Comparison of ENCODE assay signal across 8 cellular contexts in genomic region chr12:122980192-122981035, GRCh38. TPM values are rescaled to one million over a fixed set of nuclear protein-coding genes. Genes with fewer than 3 reads are reported as not detected.
DNase-seq lines count a peak whose midpoint lies in the region; ATAC-seq and TF ChIP-seq lines count a peak whose summit lies in the region.

Gene ARL6IP4, plus strand, starts transcription at chr12:122980681. Its CDS starts 459 bp downstream, at chr12:122981140.

- H3K36me3 ChIP-seq in mucosa of stomach (ENCODE audit: control insufficient read depth, insufficient read depth, low read length) = no peaks in the 10 kb centered on the region

- peaks cover 56% of the 10 kb centered on the region for H3K4me1 ChIP-seq in mucosa of stomach (ENCODE audit: control insufficient read depth, insufficient read depth, low read length)

- H3K4me3 ChIP-seq in AG04450 (ENCODE audit: low read depth, low read length) (peak within 1 kb of the TSS; percentile 90), mucosa of stomach (ENCODE audit: low read length) (peak within 1 kb of the TSS; percentile 93)

- TF ChIP-seq POLR2A in erythroblast (IDR thresholded peaks at IDR 0.05; ENCODE audit: low read length) = peak; percentile 70

- H3K9ac ChIP-seq in mucosa of stomach (ENCODE audit: low read length) = peak within 1 kb of the TSS; percentile 84

- TF ChIP-seq CTCF in AG04450 (IDR thresholded peaks at IDR 0.05; ENCODE audit: low read depth, low read length) = no peak

- peak within 1 kb of the TSS; percentile 75 for H3K27ac ChIP-seq in AG04450 (ENCODE audit: low read depth, low read length)

- CTCF ChIA-PET in AG04450 (lab: Charles Lee) = interaction anchor here (1.5 to 4.9 kb wide), 3 partner anchors 186 to 258 kb away, joined by 3 to 39 read pairs (median 11); no protein-coding TSS in a partner anchor

- H3K9me3 ChIP-seq in AG04450 (ENCODE audit: control insufficient read depth, insufficient read depth, low read length) (no peaks in the 10 kb centered on the region; the same call in 1 of the 2 replicates), mucosa of stomach (ENCODE audit: control insufficient read depth, low read length) (no peaks in the 10 kb centered on the region)

- H3K27me3 ChIP-seq in AG04450 (ENCODE audit: control insufficient read depth, insufficient read depth, low read length) (no peaks in the 10 kb centered on the region), mucosa of stomach (ENCODE audit: control insufficient read depth, insufficient read depth, low read length) (no peaks in the 10 kb centered on the region)

- POLR2A ChIA-PET in AG04450 (lab: Yijun Ruan, JAX) = interaction anchor here (1.2 to 2.1 kb wide), 2 partner anchors 63 to 252 kb away, joined by 5 to 17 read pairs; partner anchors contain the start of genes MPHOSPH9 and MTRFR

- peak; percentile 54 for ATAC-seq in GM18520 (IDR thresholded peaks at IDR 0.05; ENCODE audit: unreplicated experiment)
- ATAC-seq in HG03159 (IDR thresholded peaks at IDR 0.05; ENCODE audit: unreplicated experiment) = peak; percentile 55

- DNase-seq in AG04450 (ENCODE audit: low read depth, low spot score) (no peak), NOMO-1 treated with dmso at 0.1 percent for 144 hours (lab: John Stamatoyannopoulos, UW; ENCODE audit: unreplicated experiment) (peak; percentile 34), activated T-cell treated with anti-CD3 and anti-CD28 coated beads for 48 hours (ENCODE audit: low read depth) (peak; percentile 71), erythroblast (lab: John Stamatoyannopoulos, UW) (peak; percentile 84 to 89)
- peak; percentile 54 for DNase-seq in stimulated activated CD8-positive, alpha-beta memory T cell treated with anti-CD3 and anti-CD28 coated beads, Interleukin-7, amount 100 ng/mL, for 48 hours (ENCODE audit: extremely low read depth in 1 of 2, low read depth in 1 of 2)

RNA-seq across cellular contexts. Expression of gene ARL6IP4, which starts in this region (rescaled TPM):
- 185 and 209 TPM in 2 replicates for polyA plus RNA-seq in AG04450 (2011; rRNA removed)
- polyA minus RNA-seq in AG04450 (2011; rRNA and poly(A)+ RNA removed) = 57.7 and 61.3 TPM in 2 replicates
